In genomic region chr16:3098459-3099394, GRCh38 we compare ENCODE assay signal across 1 cellular context.
A peak's percentile ranks its signal among the peaks of the same experiment; 100 is the strongest.
TF ChIP-seq lines count a peak whose summit lies in the region.

TSS of gene ZSCAN10 (minus strand) at chr16:3099294. CDS start at chr16:3092937, 6,357 bp downstream.

TF ChIP-seq in GM23338, 12 proteins besides CTCF, POLR2A, EP300 and RAD21 (continued from another document):
- TF ChIP-seq, protein P1, sequence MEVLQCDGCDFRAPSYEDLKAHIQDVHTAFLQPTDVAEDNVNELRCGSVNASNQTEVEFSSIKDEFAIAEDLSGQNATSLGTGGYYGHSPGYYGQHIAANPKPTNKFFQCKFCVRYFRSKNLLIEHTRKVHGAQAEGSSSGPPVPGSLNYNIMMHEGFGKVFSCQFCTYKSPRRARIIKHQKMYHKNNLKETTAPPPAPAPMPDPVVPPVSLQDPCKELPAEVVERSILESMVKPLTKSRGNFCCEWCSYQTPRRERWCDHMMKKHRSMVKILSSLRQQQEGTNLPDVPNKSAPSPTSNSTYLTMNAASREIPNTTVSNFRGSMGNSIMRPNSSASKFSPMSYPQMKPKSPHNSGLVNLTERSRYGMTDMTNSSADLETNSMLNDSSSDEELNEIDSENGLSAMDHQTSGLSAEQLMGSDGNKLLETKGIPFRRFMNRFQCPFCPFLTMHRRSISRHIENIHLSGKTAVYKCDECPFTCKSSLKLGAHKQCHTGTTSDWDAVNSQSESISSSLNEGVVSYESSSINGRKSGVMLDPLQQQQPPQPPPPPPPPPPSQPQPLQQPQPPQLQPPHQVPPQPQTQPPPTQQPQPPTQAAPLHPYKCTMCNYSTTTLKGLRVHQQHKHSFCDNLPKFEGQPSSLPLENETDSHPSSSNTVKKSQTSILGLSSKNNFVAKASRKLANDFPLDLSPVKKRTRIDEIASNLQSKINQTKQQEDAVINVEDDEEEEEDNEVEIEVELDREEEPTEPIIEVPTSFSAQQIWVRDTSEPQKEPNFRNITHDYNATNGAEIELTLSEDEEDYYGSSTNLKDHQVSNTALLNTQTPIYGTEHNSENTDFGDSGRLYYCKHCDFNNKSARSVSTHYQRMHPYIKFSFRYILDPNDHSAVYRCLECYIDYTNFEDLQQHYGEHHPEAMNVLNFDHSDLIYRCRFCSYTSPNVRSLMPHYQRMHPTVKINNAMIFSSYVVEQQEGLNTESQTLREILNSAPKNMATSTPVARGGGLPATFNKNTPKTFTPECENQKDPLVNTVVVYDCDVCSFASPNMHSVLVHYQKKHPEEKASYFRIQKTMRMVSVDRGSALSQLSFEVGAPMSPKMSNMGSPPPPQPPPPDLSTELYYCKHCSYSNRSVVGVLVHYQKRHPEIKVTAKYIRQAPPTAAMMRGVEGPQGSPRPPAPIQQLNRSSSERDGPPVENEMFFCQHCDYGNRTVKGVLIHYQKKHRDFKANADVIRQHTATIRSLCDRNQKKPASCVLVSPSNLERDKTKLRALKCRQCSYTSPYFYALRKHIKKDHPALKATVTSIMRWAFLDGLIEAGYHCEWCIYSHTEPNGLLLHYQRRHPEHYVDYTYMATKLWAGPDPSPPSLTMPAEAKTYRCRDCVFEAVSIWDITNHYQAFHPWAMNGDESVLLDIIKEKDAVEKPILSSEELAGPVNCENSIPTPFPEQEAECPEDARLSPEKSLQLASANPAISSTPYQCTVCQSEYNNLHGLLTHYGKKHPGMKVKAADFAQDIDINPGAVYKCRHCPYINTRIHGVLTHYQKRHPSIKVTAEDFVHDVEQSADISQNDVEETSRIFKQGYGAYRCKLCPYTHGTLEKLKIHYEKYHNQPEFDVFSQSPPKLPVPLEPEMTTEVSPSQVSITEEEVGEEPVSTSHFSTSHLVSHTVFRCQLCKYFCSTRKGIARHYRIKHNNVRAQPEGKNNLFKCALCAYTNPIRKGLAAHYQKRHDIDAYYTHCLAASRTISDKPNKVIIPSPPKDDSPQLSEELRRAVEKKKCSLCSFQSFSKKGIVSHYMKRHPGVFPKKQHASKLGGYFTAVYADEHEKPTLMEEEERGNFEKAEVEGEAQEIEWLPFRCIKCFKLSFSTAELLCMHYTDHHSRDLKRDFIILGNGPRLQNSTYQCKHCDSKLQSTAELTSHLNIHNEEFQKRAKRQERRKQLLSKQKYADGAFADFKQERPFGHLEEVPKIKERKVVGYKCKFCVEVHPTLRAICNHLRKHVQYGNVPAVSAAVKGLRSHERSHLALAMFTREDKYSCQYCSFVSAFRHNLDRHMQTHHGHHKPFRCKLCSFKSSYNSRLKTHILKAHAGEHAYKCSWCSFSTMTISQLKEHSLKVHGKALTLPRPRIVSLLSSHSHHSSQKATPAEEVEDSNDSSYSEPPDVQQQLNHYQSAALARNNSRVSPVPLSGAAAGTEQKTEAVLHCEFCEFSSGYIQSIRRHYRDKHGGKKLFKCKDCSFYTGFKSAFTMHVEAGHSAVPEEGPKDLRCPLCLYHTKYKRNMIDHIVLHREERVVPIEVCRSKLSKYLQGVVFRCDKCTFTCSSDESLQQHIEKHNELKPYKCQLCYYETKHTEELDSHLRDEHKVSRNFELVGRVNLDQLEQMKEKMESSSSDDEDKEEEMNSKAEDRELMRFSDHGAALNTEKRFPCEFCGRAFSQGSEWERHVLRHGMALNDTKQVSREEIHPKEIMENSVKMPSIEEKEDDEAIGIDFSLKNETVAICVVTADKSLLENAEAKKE (CRISPR knock-in tag; IDR thresholded peaks at IDR 0.05), result no peak
- TF ChIP-seq JUNB (IDR thresholded peaks at IDR 0.05; ENCODE audit: unreplicated experiment) (no peak), POLR2AphosphoS5 (IDR thresholded peaks at IDR 0.05; ENCODE audit: low read depth) (peak; percentile 85), CREB1 (CRISPR knock-in tag; IDR thresholded peaks at IDR 0.05; ENCODE audit: low read depth) (0 out of 2 replicates have a peak, but pooled peaks have one; percentile 22)
TF ChIP-seq in GM23338: peak in this region for 4.
